ENCODE assay signal across 31 cellular contexts in genomic region chr2:29022455-29023128, GRCh38. TPM values are rescaled to one million over a fixed set of nuclear protein-coding genes. Genes with fewer than 3 reads are reported as not detected.
A peak's percentile ranks its signal among the peaks of the same experiment; 100 is the strongest.
DNase-seq lines count a peak whose midpoint lies in the region; ATAC-seq and TF ChIP-seq lines count a peak whose summit lies in the region.
"Had no signal": no experiment of that assay in that cellular context is flagged by ENCODE, and none has a peak within 500 bp of the region (broad histone marks: within the 10 kb centered on the region; RNA-seq: fewer than 3 reads in every experiment).

No MANE protein-coding gene starts in this region.

- CTCF ChIA-PET in CD8-positive, alpha-beta memory T cell (lab: Charles Lee): no interaction called here

- H3K4me3 Mint-ChIP-seq in neural crest cell: no peak overlapping the region
- no peak overlapping the region for H3K4me3 Mint-ChIP-seq in CD8-positive, alpha-beta memory T cell
- H3K4me3 Mint-ChIP-seq: HFFc6; stimulated activated naive CD8-positive, alpha-beta T cell treated with anti-CD3 and anti-CD28 coated beads, Interleukin-15, amount 100 ng/mL, for 72 hours had no signal

- no peaks in the 10 kb centered on the region for H3K9me3 Mint-ChIP-seq in neural crest cell
- no peaks in the 10 kb centered on the region for H3K9me3 Mint-ChIP-seq in CD8-positive, alpha-beta memory T cell
- H3K9me3 Mint-ChIP-seq: HFFc6; stimulated activated naive CD8-positive, alpha-beta T cell treated with anti-CD3 and anti-CD28 coated beads, Interleukin-15, amount 100 ng/mL, for 72 hours had no signal

- peaks cover 21% of the 10 kb centered on the region for H3K4me1 Mint-ChIP-seq in neural crest cell
- peaks cover 16 to 30% (median 20%) of the 10 kb centered on the region in 3 donors for H3K4me1 Mint-ChIP-seq in CD8-positive, alpha-beta memory T cell

- no peaks in the 10 kb centered on the region for H4K20me1 ChIP-seq in BLaER1

- peak; percentile 88 for TF ChIP-seq EP300 in Ishikawa (IDR thresholded peaks at IDR 0.05; ENCODE audit: borderline replicate concordance)

- no peaks in the 10 kb centered on the region for H3K27me3 Mint-ChIP-seq in neural crest cell (ENCODE audit: low read depth)
- no peaks in the 10 kb centered on the region for H3K27me3 Mint-ChIP-seq in CD8-positive, alpha-beta memory T cell
- H3K27me3 Mint-ChIP-seq: stimulated activated naive CD8-positive, alpha-beta T cell treated with anti-CD3 and anti-CD28 coated beads, Interleukin-15, amount 100 ng/mL, for 72 hours had no signal

- no peaks in the 10 kb centered on the region for H3K9me3 ChIP-seq in BLaER1
- H3K9me3 ChIP-seq in CD8-positive, alpha-beta memory T cell (ENCODE audit: low read length): no peaks in the 10 kb centered on the region
- H3K9me3 ChIP-seq: esophagus squamous epithelium, thyroid gland had no signal

- ATAC-seq in GM18511 (IDR thresholded peaks at IDR 0.05; ENCODE audit: unreplicated experiment): no peak
- ATAC-seq: left lobe of liver, PC-3 had no signal

- peaks cover 23% of the 10 kb centered on the region for H3K4me1 ChIP-seq in BLaER1
- peaks cover 5% of the 10 kb centered on the region for H3K4me1 ChIP-seq in CD8-positive, alpha-beta memory T cell (ENCODE audit: insufficient read depth, low read length)
- H3K4me1 ChIP-seq: thyroid gland had no signal

- H3K27me3 ChIP-seq in BLaER1: no peaks in the 10 kb centered on the region
- no peaks in the 10 kb centered on the region for H3K27me3 ChIP-seq in brain microvascular endothelial cell (replicated peaks)
- H3K27me3 ChIP-seq in CD8-positive, alpha-beta memory T cell (ENCODE audit: insufficient read depth, low read length, poor library complexity, severe bottlenecking): no peaks in the 10 kb centered on the region
- H3K27me3 ChIP-seq: esophagus squamous epithelium, hepatocyte, thyroid gland had no signal

- H3K27ac Mint-ChIP-seq in neural crest cell (ENCODE audit: unreplicated experiment): peak overlapping the region; percentile 12
- peak overlapping the region in 1 of 8 donors; percentile 22 for H3K27ac Mint-ChIP-seq in CD8-positive, alpha-beta memory T cell
- H3K27ac Mint-ChIP-seq: HFFc6; stimulated activated naive CD8-positive, alpha-beta T cell treated with anti-CD3 and anti-CD28 coated beads, Interleukin-15, amount 100 ng/mL, for 72 hours had no signal

- in situ Hi-C loops in brain microvascular endothelial cell (cut with HindIII; ENCODE audit: low pct_ligation_motif_present, low sequenced_read_pairs): no loop called here

- no peak overlapping the region for H3K27ac ChIP-seq in BLaER1
- H3K27ac ChIP-seq in brain microvascular endothelial cell: no peak overlapping the region
- H3K27ac ChIP-seq in CD8-positive, alpha-beta memory T cell (ENCODE audit: low read depth, low read length): no peak overlapping the region
- H3K27ac ChIP-seq: coronary artery, esophagus squamous epithelium, GM23248, hepatocyte, thyroid gland had no signal

- H3K4me3 ChIP-seq in BLaER1: no peak overlapping the region
- no peak overlapping the region for H3K4me3 ChIP-seq in brain microvascular endothelial cell (ENCODE audit: low read depth, low read length)
- H3K4me3 ChIP-seq in CD8-positive, alpha-beta memory T cell (ENCODE audit: low read length): no peak overlapping the region
- H3K4me3 ChIP-seq: coronary artery, esophagus squamous epithelium, GM23248, hepatocyte, thyroid gland had no signal

- H3K9ac ChIP-seq in BLaER1: no peak overlapping the region
- H3K9ac ChIP-seq: GM23248 had no signal

- TF ChIP-seq RAD21 in Ishikawa (IDR thresholded peaks at IDR 0.05; ENCODE audit: low read depth): peak; percentile 11; the same call in 1 of the 2 replicates

- TF ChIP-seq CTCF in brain microvascular endothelial cell (IDR thresholded peaks at IDR 0.05; ENCODE audit: low read depth, low read length, missing control alignments) (no peak), neural crest cell (conservative IDR thresholded peaks at IDR 0.05) (no peak)

- H3K4me2 ChIP-seq in BLaER1: peak overlapping the region; percentile 57; the same call in 1 of the 2 replicates
- H3K4me2 ChIP-seq: hepatocyte had no signal

- POLR2A ChIA-PET in CD8-positive, alpha-beta memory T cell (lab: Charles Lee): no interaction called here

- no peaks in the 10 kb centered on the region for H3K36me3 Mint-ChIP-seq in neural crest cell (ENCODE audit: low read depth)
- H3K36me3 Mint-ChIP-seq in CD8-positive, alpha-beta memory T cell: peaks cover 8 to 24% (median 9%) of the 10 kb centered on the region in 3 donors

- H3K36me3 ChIP-seq in BLaER1 (no peaks in the 10 kb centered on the region), brain microvascular endothelial cell (replicated peaks) (no peaks in the 10 kb centered on the region)
- H3K36me3 ChIP-seq in CD8-positive, alpha-beta memory T cell (ENCODE audit: insufficient read depth, low read length): no peaks in the 10 kb centered on the region
- H3K36me3 ChIP-seq: esophagus squamous epithelium, thyroid gland had no signal

- DNase-seq in brain microvascular endothelial cell (peak; percentile 68), neural crest cell (ENCODE audit: low read depth, low spot score) (no peak), NCI-H748 (lab: John Stamatoyannopoulos, UW; ENCODE audit: unreplicated experiment) (no peak), NCI-H2196 treated with DMSO at 0.1 percent for 48 hours (lab: John Stamatoyannopoulos, UW; ENCODE audit: unreplicated experiment) (no peak)
- DNase-seq in CD8-positive, alpha-beta memory T cell: no peak
- DNase-seq: activated CD4-positive, alpha-beta T cell treated with anti-CD3 and anti-CD28 coated beads for 4 hours; activated CD8-positive, alpha-beta memory T cell treated with anti-CD3 and anti-CD28 coated beads for 24 hours; activated naive CD4-positive, alpha-beta T cell treated with Interleukin-2 at 50 U/mL for 16 hours; activated T-cell treated with anti-CD3 and anti-CD28 coated beads, Interleukin-2, amount 50 U/mL, for 1 hour; EL; esophagus squamous epithelium; GM23248; HFFc6; Kasumi-1; mesenchymal stem cell; NCI-H1694; NCI-H524; NK-92 treated with Interleukin-12 subunit alpha and Interleukin-12 subunit beta, amount 100 ng/mL, for 24 hours; occipital lobe; PC-3; stimulated activated naive CD8-positive, alpha-beta T cell treated with anti-CD3 and anti-CD28 coated beads, Interleukin-15, amount 100 ng/mL, for 72 hours; thyroid gland had no signal

TF ChIP-seq in Ishikawa, 13 proteins besides CTCF, POLR2A, EP300 and RAD21:
- TF ChIP-seq NFIC (IDR thresholded peaks at IDR 0.05) (peak; percentile 90), REST (IDR thresholded peaks at IDR 0.05; ENCODE audit: low read depth) (no peak), TEAD4 (IDR thresholded peaks at IDR 0.05) (peak; percentile 95), CEBPB (IDR thresholded peaks at IDR 0.05) (no peak), EGR1 (IDR thresholded peaks at IDR 0.05) (no peak), YY1 (IDR thresholded peaks at IDR 0.05; ENCODE audit: low read depth) (no peak; the same call in 1 of the 2 replicates), MAX (IDR thresholded peaks at IDR 0.05) (no peak; the same call in 1 of the 2 replicates), FOXM1 (IDR thresholded peaks at IDR 0.05; ENCODE audit: borderline replicate concordance, low read depth) (no peak), USF1 (IDR thresholded peaks at IDR 0.05) (no peak), TCF12 (IDR thresholded peaks at IDR 0.05; ENCODE audit: low read depth) (peak; percentile 91)

RNA-seq across cellular contexts. Expression of gene TOGARAM2, which starts 41.5 kb away (rescaled TPM):
- total RNA-seq in neural crest cell: 0.35 TPM in 1 of 2 replicates, not detected in the other
- total RNA-seq in CD8-positive, alpha-beta memory T cell: 1 to 10 TPM; 5.0 to 5.2 TPM
- polyA plus RNA-seq in CD8-positive, alpha-beta memory T cell: 2.5 TPM
- total RNA-seq: bronchial epithelial cell, GM23248, HFFc6, PC-3, pulmonary artery endothelial cell had no signal
- polyA plus RNA-seq: GM23248 had no signal

RNA-seq across cellular contexts. Expression of gene PCARE, which starts 51.7 kb away (rescaled TPM):
- total RNA-seq in neural crest cell: not detected in 2 replicates
- not detected for total RNA-seq in CD8-positive, alpha-beta memory T cell
- polyA plus RNA-seq in CD8-positive, alpha-beta memory T cell: not detected
- total RNA-seq: bronchial epithelial cell, frontal cortex, GM23248, HFFc6, left lobe of liver, PC-3, pulmonary artery endothelial cell had no signal
- polyA plus RNA-seq: GM23248, hepatocyte had no signal
